8 cellular contexts compared by ENCODE assay signal in genomic region chr5:142025637-142026036, GRCh38. TPM values are rescaled to one million over a fixed set of nuclear protein-coding genes. Genes with fewer than 3 reads are reported as not detected.
DNase-seq lines count a peak whose midpoint lies in the region; ATAC-seq and TF ChIP-seq lines count a peak whose summit lies in the region.

No MANE protein-coding gene starts in this region.

- peak overlapping the region; percentile 72 for H3K4me3 ChIP-seq in iPS-18a (ENCODE audit: low read length)
- peak overlapping the region in 3 of 5 donors; percentile 66 to 84 (median 69) for H3K4me3 ChIP-seq in subcutaneous abdominal adipose tissue (ENCODE audit: low read depth in 1 of 5, low read length in 5 of 5)

- CTCF ChIA-PET in activated CD8-positive, alpha-beta memory T cell treated with anti-CD3 and anti-CD28 coated beads, Interleukin-2, amount 10 ng/mL, durations not matched to agents 7 days and 5 days (lab: Charles Lee): interaction anchor here (1.0 to 2.2 kb wide), 5 partner anchors 11 to 83 kb away, joined by 3 to 12 read pairs (median 6); partner anchors contain the start of genes GNPDA1, NDFIP1 and RNF14
- CTCF ChIA-PET in activated B cell treated with CpG ODN at 0.5 μM for 24 hours (lab: Charles Lee): interaction anchor here (1.3 to 1.8 kb wide), 3 partner anchors 10 to 65 kb away, joined by 3 to 7 read pairs (median 3); no protein-coding TSS in a partner anchor

- H3K27ac Mint-ChIP-seq in activated CD8-positive, alpha-beta memory T cell treated with anti-CD3 and anti-CD28 coated beads, Interleukin-2, amount 10 ng/mL, durations not matched to agents 7 days and 5 days: peak overlapping the region; percentile 98
- H3K27ac Mint-ChIP-seq in activated B cell treated with CpG ODN at 0.5 μM for 24 hours: peak overlapping the region; percentile 97

- H3K4me1 ChIP-seq in iPS-18a (ENCODE audit: control insufficient read depth, low read depth, low read length) (peaks cover 6% of the 10 kb centered on the region), subcutaneous abdominal adipose tissue (ENCODE audit: control insufficient read depth in 5 of 5, insufficient read depth in 5 of 5, low read length in 5 of 5) (peaks cover 0 to 12% (median 10%) of the 10 kb centered on the region in 5 donors)

- peaks cover 16% of the 10 kb centered on the region for H3K4me1 Mint-ChIP-seq in activated CD8-positive, alpha-beta memory T cell treated with anti-CD3 and anti-CD28 coated beads, Interleukin-2, amount 10 ng/mL, durations not matched to agents 7 days and 5 days
- peaks cover 13% of the 10 kb centered on the region for H3K4me1 Mint-ChIP-seq in activated B cell treated with CpG ODN at 0.5 μM for 24 hours

- ATAC-seq in activated CD8-positive, alpha-beta memory T cell treated with anti-CD3 and anti-CD28 coated beads, Interleukin-2, amount 10 ng/mL, durations not matched to agents 7 days and 5 days: no peak
- ATAC-seq in activated B cell treated with CpG ODN at 0.5 μM for 24 hours (ENCODE audit: low read depth) (no peak), HG03342 (IDR thresholded peaks at IDR 0.05; ENCODE audit: unreplicated experiment) (no peak), GM18907 (IDR thresholded peaks at IDR 0.05; ENCODE audit: unreplicated experiment) (no peak), GM19452 (IDR thresholded peaks at IDR 0.05; ENCODE audit: unreplicated experiment) (no peak)

- peak overlapping the region; percentile 81 for H3K4me3 Mint-ChIP-seq in activated CD8-positive, alpha-beta memory T cell treated with anti-CD3 and anti-CD28 coated beads, Interleukin-2, amount 10 ng/mL, durations not matched to agents 7 days and 5 days
- peak overlapping the region; percentile 92 for H3K4me3 Mint-ChIP-seq in activated B cell treated with CpG ODN at 0.5 μM for 24 hours

- H3K27ac ChIP-seq in iPS-18a (ENCODE audit: low read length): no peak overlapping the region
- no peak overlapping the region for H3K27ac ChIP-seq in subcutaneous abdominal adipose tissue (ENCODE audit: low read depth, low read length)

- H3K27me3 Mint-ChIP-seq in activated CD8-positive, alpha-beta memory T cell treated with anti-CD3 and anti-CD28 coated beads, Interleukin-2, amount 10 ng/mL, durations not matched to agents 7 days and 5 days: peaks cover 13% of the 10 kb centered on the region
- H3K27me3 Mint-ChIP-seq in activated B cell treated with CpG ODN at 0.5 μM for 24 hours: peaks cover 27% of the 10 kb centered on the region

- H3K9me3 ChIP-seq in iPS-18a (ENCODE audit: control insufficient read depth, low read depth, low read length) (no peaks in the 10 kb centered on the region), subcutaneous abdominal adipose tissue (ENCODE audit: control insufficient read depth in 5 of 5, low read length in 5 of 5) (no peaks in the 10 kb centered on the region)

- DNase-seq in activated CD8-positive, alpha-beta memory T cell treated with anti-CD3 and anti-CD28 coated beads, Interleukin-2, amount 10 ng/mL, durations not matched to agents 7 days and 5 days: no peak
- no peak for DNase-seq in activated CD8-positive, alpha-beta memory T cell treated with anti-CD3 and anti-CD28 coated beads, Interleukin-2, amount 50 U/mL, for 4 hours
- DNase-seq in activated B cell treated with CpG ODN at 0.5 μM for 24 hours: no peak

- POLR2A ChIA-PET in activated B cell treated with CpG ODN at 0.5 μM for 24 hours (lab: Charles Lee): interaction anchor here (1.3 to 1.9 kb wide), 2 partner anchors 57 to 84 kb away, joined by 3 to 11 read pairs; partner anchors contain the start of gene RNF14

- no peaks in the 10 kb centered on the region for H3K36me3 Mint-ChIP-seq in activated CD8-positive, alpha-beta memory T cell treated with anti-CD3 and anti-CD28 coated beads, Interleukin-2, amount 10 ng/mL, durations not matched to agents 7 days and 5 days
- H3K36me3 Mint-ChIP-seq in activated B cell treated with CpG ODN at 0.5 μM for 24 hours (ENCODE audit: low read depth): peaks cover 3% of the 10 kb centered on the region

- intact Hi-C loops in activated B cell treated with CpG ODN at 0.5 μM for 24 hours (cut with micrococcal nuclease): loop anchor here (1.0 kb wide), 2 partner anchors 10 to 83 kb away; partner anchors contain the start of gene NDFIP1

- H3K9me3 Mint-ChIP-seq in activated CD8-positive, alpha-beta memory T cell treated with anti-CD3 and anti-CD28 coated beads, Interleukin-2, amount 10 ng/mL, durations not matched to agents 7 days and 5 days (ENCODE audit: low read depth): no peaks in the 10 kb centered on the region
- H3K9me3 Mint-ChIP-seq in activated B cell treated with CpG ODN at 0.5 μM for 24 hours: no peaks in the 10 kb centered on the region

- H3K27me3 ChIP-seq in iPS-18a (ENCODE audit: control insufficient read depth, insufficient read depth, low read length) (peaks cover 7% of the 10 kb centered on the region), subcutaneous abdominal adipose tissue (ENCODE audit: control insufficient read depth in 5 of 5, insufficient read depth in 4 of 5, low read length in 5 of 5) (no peaks in the 10 kb centered on the region)

- no peak overlapping the region for H3K9ac ChIP-seq in iPS-18a (ENCODE audit: low read length)
- peak overlapping the region in 1 of 5 donors; percentile 35 for H3K9ac ChIP-seq in subcutaneous abdominal adipose tissue (ENCODE audit: low read length in 5 of 5)

- TF ChIP-seq CTCF in activated B cell treated with CpG ODN at 0.5 μM for 24 hours (IDR thresholded peaks at IDR 0.05): no peak

- H3K36me3 ChIP-seq in iPS-18a (ENCODE audit: control insufficient read depth, low read depth, low read length) (no peaks in the 10 kb centered on the region), subcutaneous abdominal adipose tissue (ENCODE audit: control insufficient read depth in 5 of 5, insufficient read depth in 5 of 5, low read length in 5 of 5) (no peaks in the 10 kb centered on the region)

RNA-seq across cellular contexts. Expression of gene GNPDA1, which starts 12.8 kb away (rescaled TPM):
- total RNA-seq in activated CD8-positive, alpha-beta memory T cell treated with anti-CD3 and anti-CD28 coated beads, Interleukin-2, amount 10 ng/mL, durations not matched to agents 7 days and 5 days: 10 to 100 TPM in 1 of 2 experiments, 1 to 10 TPM in 1; 7.7 to 10.0 TPM
- total RNA-seq in activated B cell treated with CpG ODN at 0.5 μM for 24 hours: 14.2 and 15.0 TPM in 2 replicates

RNA-seq across cellular contexts. Expression of gene RNF14, which starts 56.7 kb away (rescaled TPM):
- total RNA-seq in activated CD8-positive, alpha-beta memory T cell treated with anti-CD3 and anti-CD28 coated beads, Interleukin-2, amount 10 ng/mL, durations not matched to agents 7 days and 5 days: 10 to 100 TPM; 23.8 to 28.2 TPM
- 30.0 and 30.4 TPM in 2 replicates for total RNA-seq in activated B cell treated with CpG ODN at 0.5 μM for 24 hours
